18 cellular contexts compared by ENCODE assay signal in genomic region chr9:136954270-136955083, GRCh38. TPM values are rescaled to one million over a fixed set of nuclear protein-coding genes. Genes with fewer than 3 reads are reported as not detected.
A peak's percentile ranks its signal among the peaks of the same experiment; 100 is the strongest.
DNase-seq lines count a peak whose midpoint lies in the region; ATAC-seq and TF ChIP-seq lines count a peak whose summit lies in the region.
"Had no signal": no experiment of that assay in that cellular context is flagged by ENCODE, and none has a peak within 500 bp of the region (broad histone marks: within the 10 kb centered on the region; RNA-seq: fewer than 3 reads in every experiment).

No MANE protein-coding gene starts in this region.

- TF ChIP-seq POLR2A in transverse colon (IDR thresholded peaks at IDR 0.05), result no peak

- no peak for TF ChIP-seq EP300 in transverse colon (IDR thresholded peaks at IDR 0.05; ENCODE audit: low read depth)

- H3K36me3 ChIP-seq in neural progenitor cell, result no peaks in the 10 kb centered on the region
- H3K36me3 ChIP-seq in transverse colon, result no peaks in the 10 kb centered on the region

- 87 to 90% methylated on average over 6 to 25 of the region's 25 CpGs for WGBS in transverse colon (ENCODE audit: low coverage in 1 of 2), 2 donors

- H3K27me3 ChIP-seq in neural progenitor cell (no peaks in the 10 kb centered on the region), transverse colon (no peaks in the 10 kb centered on the region)

- H3K4me2 ChIP-seq in neural progenitor cell, result no peak overlapping the region

- no peak for DNase-seq in activated CD8-positive, alpha-beta T cell treated with anti-CD3 and anti-CD28 coated beads, Interleukin-2, amount 10 ng/mL, durations not matched to agents 7 days and 5 days
- DNase-seq in activated CD8-positive, alpha-beta T cell treated with anti-CD3 and anti-CD28 coated beads for 36 hours, result no peak
- DNase-seq in T-helper 17 cell (no peak), neural progenitor cell (ENCODE audit: low spot score) (no peak), transverse colon (no peak), T-helper 9 cell (no peak)
- DNase-seq: DMS79 treated with DMSO at 0.1 percent for 48 hours, KG1, NCI-H1105 treated with DMSO at 0.1 percent for 48 hours, NCI-H1694, NCI-H2081 treated with DMSO at 0.1 percent for 48 hours, NCI-H748 treated with DMSO at 0.1 percent for 48 hours, SHP77 treated with DMSO at 0.1 percent for 48 hours had no signal

- H3K9me3 ChIP-seq in T-helper 17 cell (ENCODE audit: control insufficient read depth, low read length, poor library complexity, severe bottlenecking) (no peaks in the 10 kb centered on the region), neural progenitor cell (ENCODE audit: low read depth) (no peaks in the 10 kb centered on the region), transverse colon (no peaks in the 10 kb centered on the region)

- H3K4me1 Mint-ChIP-seq in activated CD8-positive, alpha-beta T cell treated with anti-CD3 and anti-CD28 coated beads, Interleukin-2, amount 10 ng/mL, durations not matched to agents 7 days and 5 days (ENCODE audit: low read depth), result peaks cover 9% of the 10 kb centered on the region
- H3K4me1 Mint-ChIP-seq in activated CD8-positive, alpha-beta T cell treated with anti-CD3 and anti-CD28 coated beads for 36 hours (ENCODE audit: low read depth), result peaks cover 1% of the 10 kb centered on the region
- peaks cover 21% of the 10 kb centered on the region for H3K4me1 Mint-ChIP-seq in T-helper 17 cell
- H3K4me1 Mint-ChIP-seq in neural progenitor cell, result peaks cover 2% of the 10 kb centered on the region

- intact Hi-C loops in activated CD8-positive, alpha-beta T cell treated with anti-CD3 and anti-CD28 coated beads for 36 hours (cut with micrococcal nuclease), result no loop called here
- intact Hi-C loops in transverse colon (cut with DNase I; ENCODE audit: low total_unique reads), result no loop called here

- POLR2A ChIA-PET in activated CD8-positive, alpha-beta T cell treated with anti-CD3 and anti-CD28 coated beads, Interleukin-2, amount 10 ng/mL, durations not matched to agents 7 days and 5 days (lab: Charles Lee), result no interaction called here
- POLR2A ChIA-PET in activated CD8-positive, alpha-beta T cell treated with anti-CD3 and anti-CD28 coated beads for 36 hours (lab: Charles Lee), result no interaction called here

- H3K4me3 ChIP-seq in neural progenitor cell (no peak overlapping the region), transverse colon (no peak overlapping the region)

- H3K4me3 Mint-ChIP-seq in activated CD8-positive, alpha-beta T cell treated with anti-CD3 and anti-CD28 coated beads, Interleukin-2, amount 10 ng/mL, durations not matched to agents 7 days and 5 days, result no peak overlapping the region
- no peak overlapping the region for H3K4me3 Mint-ChIP-seq in activated CD8-positive, alpha-beta T cell treated with anti-CD3 and anti-CD28 coated beads for 36 hours
- no peak overlapping the region for H3K4me3 Mint-ChIP-seq in T-helper 17 cell
- H3K4me3 Mint-ChIP-seq in neural progenitor cell, result no peak overlapping the region
- H3K4me3 Mint-ChIP-seq: CD14-positive monocyte had no signal

- in situ Hi-C loops in transverse colon (cut with MboI; ENCODE audit: low pct_ligation_motif_present in 1 of 4, low pct_unique_long_range_greater_than_20kb in 1 of 4, low sequenced_read_pairs in 3 of 4), result no loop called here

- H3K27me3 Mint-ChIP-seq in activated CD8-positive, alpha-beta T cell treated with anti-CD3 and anti-CD28 coated beads, Interleukin-2, amount 10 ng/mL, durations not matched to agents 7 days and 5 days (ENCODE audit: low read depth), result no peaks in the 10 kb centered on the region
- no peaks in the 10 kb centered on the region for H3K27me3 Mint-ChIP-seq in activated CD8-positive, alpha-beta T cell treated with anti-CD3 and anti-CD28 coated beads for 36 hours
- no peaks in the 10 kb centered on the region for H3K27me3 Mint-ChIP-seq in T-helper 17 cell
- peaks cover 6% of the 10 kb centered on the region for H3K27me3 Mint-ChIP-seq in neural progenitor cell (ENCODE audit: insufficient read depth, low read depth)

- H3K9me3 Mint-ChIP-seq in activated CD8-positive, alpha-beta T cell treated with anti-CD3 and anti-CD28 coated beads, Interleukin-2, amount 10 ng/mL, durations not matched to agents 7 days and 5 days (ENCODE audit: insufficient read depth), result no peaks in the 10 kb centered on the region
- H3K9me3 Mint-ChIP-seq in activated CD8-positive, alpha-beta T cell treated with anti-CD3 and anti-CD28 coated beads for 36 hours, result peaks cover 4% of the 10 kb centered on the region
- no peaks in the 10 kb centered on the region for H3K9me3 Mint-ChIP-seq in neural progenitor cell

- H3K79me2 ChIP-seq in neural progenitor cell (ENCODE audit: low read depth), result no peaks in the 10 kb centered on the region

- no peaks in the 10 kb centered on the region for H4K20me1 ChIP-seq in neural progenitor cell (ENCODE audit: low read depth)

- TF ChIP-seq CTCF in activated CD8-positive, alpha-beta T cell treated with anti-CD3 and anti-CD28 coated beads for 36 hours (IDR thresholded peaks at IDR 0.05), result no peak
- TF ChIP-seq CTCF in neural progenitor cell (IDR thresholded peaks at IDR 0.05), result no peak
- TF ChIP-seq CTCF in transverse colon (IDR thresholded peaks at IDR 0.05), result no peak

- no peak overlapping the region for H2AFZ ChIP-seq in neural progenitor cell (replicated peaks)

- no peak overlapping the region for H3K9ac ChIP-seq in neural progenitor cell

- ATAC-seq in activated CD8-positive, alpha-beta T cell treated with anti-CD3 and anti-CD28 coated beads, Interleukin-2, amount 10 ng/mL, durations not matched to agents 7 days and 5 days, result no peak
- ATAC-seq in activated CD8-positive, alpha-beta T cell treated with anti-CD3 and anti-CD28 coated beads for 36 hours, result no peak
- no peak for ATAC-seq in T-helper 17 cell

- peaks cover 6% of the 10 kb centered on the region for H3F3A ChIP-seq in neural progenitor cell (ENCODE audit: low read depth)

- no peak overlapping the region for H3K27ac ChIP-seq in neural progenitor cell
- H3K27ac ChIP-seq in transverse colon, result no peak overlapping the region
- H3K27ac ChIP-seq: 22Rv1 had no signal

- peak overlapping the region; percentile 8 for H3K27ac Mint-ChIP-seq in activated CD8-positive, alpha-beta T cell treated with anti-CD3 and anti-CD28 coated beads, Interleukin-2, amount 10 ng/mL, durations not matched to agents 7 days and 5 days
- H3K27ac Mint-ChIP-seq in activated CD8-positive, alpha-beta T cell treated with anti-CD3 and anti-CD28 coated beads for 36 hours, result no peak overlapping the region
- H3K27ac Mint-ChIP-seq in T-helper 17 cell (peak overlapping the region; percentile 16), neural progenitor cell (peak overlapping the region; percentile 65)
- H3K27ac Mint-ChIP-seq: CD14-positive monocyte had no signal

- no peaks in the 10 kb centered on the region for H3K36me3 Mint-ChIP-seq in activated CD8-positive, alpha-beta T cell treated with anti-CD3 and anti-CD28 coated beads, Interleukin-2, amount 10 ng/mL, durations not matched to agents 7 days and 5 days (ENCODE audit: low read depth)
- no peaks in the 10 kb centered on the region for H3K36me3 Mint-ChIP-seq in activated CD8-positive, alpha-beta T cell treated with anti-CD3 and anti-CD28 coated beads for 36 hours (ENCODE audit: low read depth)
- H3K36me3 Mint-ChIP-seq in T-helper 17 cell (ENCODE audit: low read depth) (no peaks in the 10 kb centered on the region), neural progenitor cell (peaks cover 3% of the 10 kb centered on the region)
- H3K36me3 Mint-ChIP-seq: CD14-positive monocyte had no signal

- H3K4me1 ChIP-seq in neural progenitor cell, result peaks cover 17% of the 10 kb centered on the region
- peaks cover 3 to 12% (median 10%) of the 10 kb centered on the region in 4 donors for H3K4me1 ChIP-seq in transverse colon

- CTCF ChIA-PET in activated CD8-positive, alpha-beta T cell treated with anti-CD3 and anti-CD28 coated beads, Interleukin-2, amount 10 ng/mL, durations not matched to agents 7 days and 5 days (lab: Charles Lee), result no interaction called here
- CTCF ChIA-PET in activated CD8-positive, alpha-beta T cell treated with anti-CD3 and anti-CD28 coated beads for 36 hours (lab: Charles Lee), result interaction anchor here (1.4 kb wide), 1 partner anchor 80 kb away, joined by 3 read pairs; no protein-coding TSS in a partner anchor

RNA-seq across cellular contexts. Expression of gene LCN12, which starts 2.4 kb away (rescaled TPM):
- 1 to 10 TPM; 1.0 to 1.7 TPM for total RNA-seq in activated CD8-positive, alpha-beta T cell treated with anti-CD3 and anti-CD28 coated beads, Interleukin-2, amount 10 ng/mL, durations not matched to agents 7 days and 5 days
- total RNA-seq in activated CD8-positive, alpha-beta T cell treated with anti-CD3 and anti-CD28 coated beads for 36 hours, result 1 to 10 TPM; 1.3 to 2.1 TPM
- total RNA-seq in T-helper 17 cell (1 to 10 TPM; 2.6 to 4.2 TPM), neural progenitor cell (ENCODE audit: low replicate concordance) (0.19 TPM in 1 of 2 replicates, not detected in the other), transverse colon (10 to 100 TPM in 1 of 4 donors, 1 to 10 TPM in 3; 1.2 to 52.7 (median 5.5) TPM)
- total RNA-seq: H4 had no signal

RNA-seq across cellular contexts. Expression of gene C8G, which starts 9.4 kb away (rescaled TPM):
- total RNA-seq in activated CD8-positive, alpha-beta T cell treated with anti-CD3 and anti-CD28 coated beads, Interleukin-2, amount 10 ng/mL, durations not matched to agents 7 days and 5 days, result 1 to 10 TPM; 1.4 to 1.5 TPM
- under 1 TPM in 1 of 2 experiments, not detected in 1; 0.83 TPM for total RNA-seq in activated CD8-positive, alpha-beta T cell treated with anti-CD3 and anti-CD28 coated beads for 36 hours
- total RNA-seq in T-helper 17 cell (1 to 10 TPM; 1.4 to 2.7 TPM), neural progenitor cell (ENCODE audit: low replicate concordance) (not detected in 2 replicates), transverse colon (1 to 10 TPM in 3 of 4 donors, not detected in 1; 4.3 to 7.9 (median 6.4) TPM)
- total RNA-seq: H4, NCI-H460 had no signal

RNA-seq across cellular contexts. Expression of gene FBXW5, which starts 9.9 kb away (rescaled TPM):
- total RNA-seq in activated CD8-positive, alpha-beta T cell treated with anti-CD3 and anti-CD28 coated beads, Interleukin-2, amount 10 ng/mL, durations not matched to agents 7 days and 5 days, result 100 to 1,000 TPM; 103 to 104 TPM
- total RNA-seq in activated CD8-positive, alpha-beta T cell treated with anti-CD3 and anti-CD28 coated beads for 36 hours, result 10 to 100 TPM; 53.4 to 54.0 TPM
- total RNA-seq in T-helper 17 cell (10 to 100 TPM; 84.3 to 88.4 TPM), neural progenitor cell (ENCODE audit: low replicate concordance) (21.5 and 85.1 TPM in 2 replicates), transverse colon (100 to 1,000 TPM; 294 to 820 (median 446) TPM)

RNA-seq across cellular contexts. Expression of gene PTGDS, which starts 22.8 kb away (rescaled TPM):
- 1 to 10 TPM; 1.2 to 1.4 TPM for total RNA-seq in activated CD8-positive, alpha-beta T cell treated with anti-CD3 and anti-CD28 coated beads, Interleukin-2, amount 10 ng/mL, durations not matched to agents 7 days and 5 days
- total RNA-seq in activated CD8-positive, alpha-beta T cell treated with anti-CD3 and anti-CD28 coated beads for 36 hours, result not detected
- 100 to 1,000 TPM in 1 of 2 donors, 10 to 100 TPM in 1; 21.4 to 166 TPM for total RNA-seq in T-helper 17 cell
- total RNA-seq in neural progenitor cell (ENCODE audit: low replicate concordance), result not detected in 2 replicates
- total RNA-seq in transverse colon, result 10 to 100 TPM in 3 of 4 donors, 1 to 10 TPM in 1; 6.8 to 59.1 (median 17.8) TPM
- total RNA-seq: H4, NCI-H460, OCI-LY7 had no signal

RNA-seq across cellular contexts. Expression of gene LCNL1, which starts 28.3 kb away (rescaled TPM):
- total RNA-seq in activated CD8-positive, alpha-beta T cell treated with anti-CD3 and anti-CD28 coated beads, Interleukin-2, amount 10 ng/mL, durations not matched to agents 7 days and 5 days, result not detected
- total RNA-seq in activated CD8-positive, alpha-beta T cell treated with anti-CD3 and anti-CD28 coated beads for 36 hours, result not detected
- total RNA-seq in T-helper 17 cell, result 1 to 10 TPM in 1 of 2 donors, under 1 TPM in 1; 0.96 to 2.9 TPM
- 0.09 TPM in 1 of 2 replicates, not detected in the other for total RNA-seq in neural progenitor cell (ENCODE audit: low replicate concordance)
- total RNA-seq in transverse colon, result under 1 TPM in 2 of 4 donors, not detected in 2; 0.27 to 0.75 TPM
- total RNA-seq: H4, NCI-H460, OCI-LY7 had no signal
